ENCODE assay signal across 1 cellular context in the genomic region with DNA sequence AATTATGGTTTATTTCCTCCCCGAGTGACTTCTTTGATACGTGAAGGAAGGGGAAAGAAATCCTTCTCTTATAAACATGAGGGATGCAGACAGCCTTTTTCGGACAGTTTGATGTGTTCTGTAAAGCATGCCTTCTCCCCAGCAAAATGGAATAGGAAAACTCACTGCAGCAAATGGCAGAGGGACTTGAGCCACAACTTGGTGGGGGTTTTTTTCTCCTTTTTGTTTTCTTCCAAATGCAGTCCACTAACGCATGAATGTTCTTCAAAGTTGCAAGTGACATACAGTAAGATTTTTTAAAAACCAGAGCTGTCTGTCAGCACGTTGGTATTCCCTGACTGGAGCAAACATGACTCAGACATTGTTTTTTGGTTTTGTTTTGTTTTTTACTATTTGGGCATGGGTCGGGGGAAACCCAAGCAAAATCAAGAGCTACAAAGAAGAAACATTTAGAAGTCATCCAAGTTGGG.
TF ChIP-seq lines count a peak whose summit lies in the region.

No MANE protein-coding gene starts in this region.

TF ChIP-seq in HepG2, 621 proteins besides CTCF, POLR2A, EP300 and RAD21 (continued from another document):
- TF ChIP-seq, protein P1, sequence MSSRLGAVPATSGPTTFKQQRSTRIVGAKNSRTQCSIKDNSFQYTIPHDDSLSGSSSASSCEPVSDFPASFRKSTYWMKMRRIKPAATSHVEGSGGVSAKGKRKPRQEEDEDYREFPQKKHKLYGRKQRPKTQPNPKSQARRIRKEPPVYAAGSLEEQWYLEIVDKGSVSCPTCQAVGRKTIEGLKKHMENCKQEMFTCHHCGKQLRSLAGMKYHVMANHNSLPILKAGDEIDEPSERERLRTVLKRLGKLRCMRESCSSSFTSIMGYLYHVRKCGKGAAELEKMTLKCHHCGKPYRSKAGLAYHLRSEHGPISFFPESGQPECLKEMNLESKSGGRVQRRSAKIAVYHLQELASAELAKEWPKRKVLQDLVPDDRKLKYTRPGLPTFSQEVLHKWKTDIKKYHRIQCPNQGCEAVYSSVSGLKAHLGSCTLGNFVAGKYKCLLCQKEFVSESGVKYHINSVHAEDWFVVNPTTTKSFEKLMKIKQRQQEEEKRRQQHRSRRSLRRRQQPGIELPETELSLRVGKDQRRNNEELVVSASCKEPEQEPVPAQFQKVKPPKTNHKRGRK (CRISPR knock-in tag; IDR thresholded peaks at IDR 0.05), result no peak
- 0 out of 2 replicates have a peak, but pooled peaks have one; percentile 13 for TF ChIP-seq ZFAT (CRISPR knock-in tag; conservative IDR thresholded peaks at IDR 0.05)
- TF ChIP-seq NFIC (IDR thresholded peaks at IDR 0.05; ENCODE audit: low read length), result peak; percentile 51; the same call in 1 of the 2 replicates
- no peak for TF ChIP-seq ZFY (CRISPR knock-in tag; IDR thresholded peaks at IDR 0.05)
- no peak for TF ChIP-seq ZMYM4 (CRISPR knock-in tag; IDR thresholded peaks at IDR 0.05)
- no peak for TF ChIP-seq TBP (CRISPR knock-in tag; IDR thresholded peaks at IDR 0.05)
- TF ChIP-seq PTBP1 (IDR thresholded peaks at IDR 0.05; ENCODE audit: low read depth, low read length, poor library complexity, severe bottlenecking), result no peak
- TF ChIP-seq ZNF441 (CRISPR knock-in tag; IDR thresholded peaks at IDR 0.05; ENCODE audit: borderline replicate concordance), result no peak
- TF ChIP-seq HNRNPH1 (optimal IDR thresholded peaks at IDR 0.05; ENCODE audit: low read depth, low read length), result no peak
- no peak for TF ChIP-seq AGO2 (optimal IDR thresholded peaks at IDR 0.05; ENCODE audit: low read depth, low read length)
- TF ChIP-seq GLI4 (CRISPR knock-in tag; IDR thresholded peaks at IDR 0.05; ENCODE audit: borderline replicate concordance), result no peak
- no peak for TF ChIP-seq TARDBP (CRISPR knock-in tag; IDR thresholded peaks at IDR 0.05)
- TF ChIP-seq SIX4 (CRISPR knock-in tag; IDR thresholded peaks at IDR 0.05), result no peak
- 0 out of 2 replicates have a peak, but pooled peaks have one; percentile 19 for TF ChIP-seq SNAI1 (CRISPR knock-in tag; IDR thresholded peaks at IDR 0.05; ENCODE audit: borderline replicate concordance)
- no peak for TF ChIP-seq FOSL2 (CRISPR knock-in tag; IDR thresholded peaks at IDR 0.05)
- 0 out of 2 replicates have a peak, but pooled peaks have one; percentile 62 for TF ChIP-seq CREB3 (CRISPR knock-in tag; IDR thresholded peaks at IDR 0.05)
- TF ChIP-seq ZFP36 (IDR thresholded peaks at IDR 0.05; ENCODE audit: borderline replicate concordance, low read depth, low read length, partially characterized antibody), result no peak
- TF ChIP-seq DMAP1 (CRISPR knock-in tag; IDR thresholded peaks at IDR 0.05), result no peak
- no peak for TF ChIP-seq ZNF768 (CRISPR knock-in tag; IDR thresholded peaks at IDR 0.05)
- no peak for TF ChIP-seq ZNF101 (CRISPR knock-in tag; IDR thresholded peaks at IDR 0.05; ENCODE audit: borderline replicate concordance, low read depth)
- TF ChIP-seq, protein P2, sequence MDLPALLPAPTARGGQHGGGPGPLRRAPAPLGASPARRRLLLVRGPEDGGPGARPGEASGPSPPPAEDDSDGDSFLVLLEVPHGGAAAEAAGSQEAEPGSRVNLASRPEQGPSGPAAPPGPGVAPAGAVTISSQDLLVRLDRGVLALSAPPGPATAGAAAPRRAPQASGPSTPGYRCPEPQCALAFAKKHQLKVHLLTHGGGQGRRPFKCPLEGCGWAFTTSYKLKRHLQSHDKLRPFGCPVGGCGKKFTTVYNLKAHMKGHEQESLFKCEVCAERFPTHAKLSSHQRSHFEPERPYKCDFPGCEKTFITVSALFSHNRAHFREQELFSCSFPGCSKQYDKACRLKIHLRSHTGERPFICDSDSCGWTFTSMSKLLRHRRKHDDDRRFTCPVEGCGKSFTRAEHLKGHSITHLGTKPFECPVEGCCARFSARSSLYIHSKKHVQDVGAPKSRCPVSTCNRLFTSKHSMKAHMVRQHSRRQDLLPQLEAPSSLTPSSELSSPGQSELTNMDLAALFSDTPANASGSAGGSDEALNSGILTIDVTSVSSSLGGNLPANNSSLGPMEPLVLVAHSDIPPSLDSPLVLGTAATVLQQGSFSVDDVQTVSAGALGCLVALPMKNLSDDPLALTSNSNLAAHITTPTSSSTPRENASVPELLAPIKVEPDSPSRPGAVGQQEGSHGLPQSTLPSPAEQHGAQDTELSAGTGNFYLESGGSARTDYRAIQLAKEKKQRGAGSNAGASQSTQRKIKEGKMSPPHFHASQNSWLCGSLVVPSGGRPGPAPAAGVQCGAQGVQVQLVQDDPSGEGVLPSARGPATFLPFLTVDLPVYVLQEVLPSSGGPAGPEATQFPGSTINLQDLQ (CRISPR knock-in tag; IDR thresholded peaks at IDR 0.05), result no peak
- no peak for TF ChIP-seq HIVEP1 (CRISPR knock-in tag; IDR thresholded peaks at IDR 0.05)
- no peak for TF ChIP-seq ZNF124 (CRISPR knock-in tag; IDR thresholded peaks at IDR 0.05)
- TF ChIP-seq, protein P3, sequence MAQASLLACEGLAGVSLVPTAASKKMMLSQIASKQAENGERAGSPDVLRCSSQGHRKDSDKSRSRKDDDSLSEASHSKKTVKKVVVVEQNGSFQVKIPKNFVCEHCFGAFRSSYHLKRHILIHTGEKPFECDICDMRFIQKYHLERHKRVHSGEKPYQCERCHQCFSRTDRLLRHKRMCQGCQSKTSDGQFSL (CRISPR knock-in tag; IDR thresholded peaks at IDR 0.05), result no peak
- TF ChIP-seq RBM39 (IDR thresholded peaks at IDR 0.05; ENCODE audit: low read depth, low read length, poor library complexity, severe bottlenecking), result no peak
- peak; percentile 14; the same call in 1 of the 2 replicates for TF ChIP-seq ZFP90 (CRISPR knock-in tag; IDR thresholded peaks at IDR 0.05; ENCODE audit: borderline replicate concordance)
- no peak for TF ChIP-seq HOXA3 (CRISPR knock-in tag; IDR thresholded peaks at IDR 0.05)
- no peak for TF ChIP-seq ZNF567 (CRISPR knock-in tag; IDR thresholded peaks at IDR 0.05; ENCODE audit: borderline replicate concordance)
- TF ChIP-seq ARID2 (CRISPR knock-in tag; IDR thresholded peaks at IDR 0.05; ENCODE audit: borderline replicate concordance), result no peak
- TF ChIP-seq PHF8 (CRISPR knock-in tag; IDR thresholded peaks at IDR 0.05), result no peak
- TF ChIP-seq REL (CRISPR knock-in tag; conservative IDR thresholded peaks at IDR 0.05), result 0 out of 2 replicates have a peak, but pooled peaks have one; percentile 3
- TF ChIP-seq HES4 (CRISPR knock-in tag; IDR thresholded peaks at IDR 0.05; ENCODE audit: borderline replicate concordance), result no peak
- TF ChIP-seq, protein P4, sequence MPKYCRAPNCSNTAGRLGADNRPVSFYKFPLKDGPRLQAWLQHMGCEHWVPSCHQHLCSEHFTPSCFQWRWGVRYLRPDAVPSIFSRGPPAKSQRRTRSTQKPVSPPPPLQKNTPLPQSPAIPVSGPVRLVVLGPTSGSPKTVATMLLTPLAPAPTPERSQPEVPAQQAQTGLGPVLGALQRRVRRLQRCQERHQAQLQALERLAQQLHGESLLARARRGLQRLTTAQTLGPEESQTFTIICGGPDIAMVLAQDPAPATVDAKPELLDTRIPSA (CRISPR knock-in tag; IDR thresholded peaks at IDR 0.05; ENCODE audit: borderline replicate concordance), result 0 out of 2 replicates have a peak, but pooled peaks have one; percentile 13
- TF ChIP-seq ZNF142 (CRISPR knock-in tag; IDR thresholded peaks at IDR 0.05), result no peak
- TF ChIP-seq ZNF235 (CRISPR knock-in tag; IDR thresholded peaks at IDR 0.05; ENCODE audit: borderline replicate concordance), result no peak
- no peak for TF ChIP-seq ZNF766 (CRISPR knock-in tag; IDR thresholded peaks at IDR 0.05; ENCODE audit: borderline replicate concordance)
- no peak for TF ChIP-seq ZFP82 (CRISPR knock-in tag; IDR thresholded peaks at IDR 0.05; ENCODE audit: borderline replicate concordance)
- no peak for TF ChIP-seq HNRNPL (IDR thresholded peaks at IDR 0.05; ENCODE audit: low read depth, low read length)
- TF ChIP-seq ZNF180 (CRISPR knock-in tag; IDR thresholded peaks at IDR 0.05; ENCODE audit: borderline replicate concordance, low read depth), result no peak
- TF ChIP-seq HMGA1 (CRISPR knock-in tag; conservative IDR thresholded peaks at IDR 0.05), result no peak
- TF ChIP-seq, protein P5, sequence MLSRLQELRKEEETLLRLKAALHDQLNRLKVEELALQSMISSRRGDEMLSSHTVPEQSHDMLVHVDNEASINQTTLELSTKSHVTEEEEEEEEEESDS (CRISPR knock-in tag; IDR thresholded peaks at IDR 0.05; ENCODE audit: borderline replicate concordance), result no peak; the same call in 1 of the 2 replicates
- TF ChIP-seq ZSCAN9 (CRISPR knock-in tag; IDR thresholded peaks at IDR 0.05; ENCODE audit: borderline replicate concordance), result no peak
- TF ChIP-seq, protein P6, sequence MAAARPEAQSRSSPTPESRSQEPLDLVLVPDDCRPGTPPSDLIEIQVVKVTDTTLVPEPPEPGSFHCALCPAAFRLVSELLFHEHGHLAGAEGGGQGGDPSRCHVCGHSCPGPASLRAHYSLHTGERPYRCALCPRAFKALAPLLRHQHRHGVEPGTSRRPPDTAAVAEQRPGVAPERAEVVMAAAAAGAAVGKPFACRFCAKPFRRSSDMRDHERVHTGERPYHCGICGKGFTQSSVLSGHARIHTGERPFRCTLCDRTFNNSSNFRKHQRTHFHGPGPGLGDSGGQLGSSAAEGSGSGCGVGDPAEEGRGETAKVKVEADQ (CRISPR knock-in tag; IDR thresholded peaks at IDR 0.05; ENCODE audit: borderline replicate concordance), result no peak
